12 cellular contexts compared by ENCODE assay signal in genomic region chr18:77066101-77066500, GRCh38.
A peak's percentile ranks its signal among the peaks of the same experiment; 100 is the strongest.
DNase-seq lines count a peak whose midpoint lies in the region; ATAC-seq, FAIRE-seq and TF ChIP-seq lines count a peak whose summit lies in the region.
"Had no signal": no experiment of that assay in that cellular context is flagged by ENCODE, and none has a peak within 500 bp of the region (broad histone marks: within the 10 kb centered on the region; RNA-seq: fewer than 3 reads in every experiment).

No MANE protein-coding gene starts in this region.

- H3K4me3 Mint-ChIP-seq in naive B cell (peak overlapping the region in 4 of 8 donors; percentile 15 to 83 (median 73)), H9 (no peak overlapping the region)

- CTCF ChIA-PET in A549 (lab: Yijun Ruan, JAX), result interaction anchor here (4.3 kb wide), 1 partner anchor 145 kb away, joined by 24 read pairs; no protein-coding TSS in a partner anchor

- FAIRE-seq in A549 (lab: Jason Lieb, UNC) (no peak), GM12892 (lab: Jason Lieb, UNC) (peak; percentile 48)

- H3K4me2 ChIP-seq in A549, result peak overlapping the region; percentile 71
- no peak overlapping the region for H3K4me2 ChIP-seq in H9 (ENCODE audit: insufficient read depth, insufficient read length, low read length)

- H3K79me2 ChIP-seq in H9 (ENCODE audit: insufficient read depth, low read length), result no peaks in the 10 kb centered on the region

- no peaks in the 10 kb centered on the region for H4K20me1 ChIP-seq in H9 (ENCODE audit: control insufficient read depth, insufficient read depth, insufficient read length)

- H3K4me1 Mint-ChIP-seq in naive B cell (peaks cover 66 to 90% (median 76%) of the 10 kb centered on the region in 3 donors), H9 (peaks cover 28 to 38% of the 10 kb centered on the region in 2 experiments)

- no peak overlapping the region for H2AK5ac ChIP-seq in H9 (ENCODE audit: insufficient read length, low read length)

- peaks cover 10% of the 10 kb centered on the region for H3K36me3 ChIP-seq in adipocyte (ENCODE audit: control insufficient read depth, insufficient read depth, low read length, severe bottlenecking)
- H3K36me3 ChIP-seq: SJCRH30 had no signal

- H2BK12ac ChIP-seq in H9 (ENCODE audit: insufficient read length, low read depth, low read length), result no peak overlapping the region

- H3K36me3 Mint-ChIP-seq in naive B cell (peaks cover 0 to 30% of the 10 kb centered on the region in 2 donors), H9 (ENCODE audit: insufficient read depth in 1 of 3, low read depth in 3 of 3) (peaks cover 0 to 5% (median 0%) of the 10 kb centered on the region in 3 experiments; a peak in 2 of 7 replicates)

- H3K14ac ChIP-seq in H9 (ENCODE audit: insufficient read depth, low read length), result no peak overlapping the region

- no peak for TF ChIP-seq EP300 in A549 (IDR thresholded peaks at IDR 0.05)

- H3K27ac Mint-ChIP-seq in naive B cell (peak overlapping the region; percentile 96 to 100 (median 97)), H9 (no peak overlapping the region)

- TF ChIP-seq CTCF in A549 (IDR thresholded peaks at IDR 0.05) (no peak), H9 (conservative IDR thresholded peaks at IDR 0.05) (no peak)

- no peaks in the 10 kb centered on the region for H3K27me3 ChIP-seq in adipocyte (replicated peaks; ENCODE audit: control insufficient read depth, insufficient read depth, low read length)
- no peaks in the 10 kb centered on the region for H3K27me3 ChIP-seq in H9 (ENCODE audit: insufficient read depth, low read length)
- H3K27me3 ChIP-seq: SJCRH30 had no signal

- TF ChIP-seq RAD21 in A549 (conservative IDR thresholded peaks at IDR 0.05 in 1 of 2, IDR thresholded peaks at IDR 0.05 in 1 of 2), result no peak

- no peak overlapping the region for H4K5ac ChIP-seq in H9 (ENCODE audit: insufficient read length, low read depth, low read length)

- POLR2A ChIA-PET in A549 (lab: Yijun Ruan, JAX), result interaction anchor here (1.0 to 1.4 kb wide), 2 partner anchors 11 to 36 kb away, joined by 4 to 8 read pairs; no protein-coding TSS in a partner anchor

- no peak overlapping the region for H2BK15ac ChIP-seq in H9 (ENCODE audit: low read depth, low read length)

- H3K4ac ChIP-seq in H9 (ENCODE audit: low read depth, low read length), result no peak overlapping the region

- 94% methylated on average over 9 of the region's 9 CpGs for WGBS in A549 (ENCODE audit: missing lambda C conversion rate)
- WGBS in H9 (ENCODE audit: extremely low coverage, insufficient read length, low lambda C conversion rate), result no CpG with 5 or more reads among the region's 9 CpGs

- peak overlapping the region; percentile 32 for H3K9ac ChIP-seq in adipocyte (ENCODE audit: low read length)
- no peak overlapping the region for H3K9ac ChIP-seq in H9 (ENCODE audit: extremely low read depth, insufficient read length, low read length)

- no peak overlapping the region for H3K56ac ChIP-seq in H9 (ENCODE audit: insufficient read length, low read depth, low read length)

- no peak overlapping the region for H2BK120ac ChIP-seq in H9 (ENCODE audit: low read depth, low read length, poor library complexity, severe bottlenecking)

- peak overlapping the region; percentile 92 to 95 for H3K27ac ChIP-seq in A549
- no peak overlapping the region for H3K27ac ChIP-seq in H9 (ENCODE audit: insufficient read length, low read depth, low read length)
- H3K27ac ChIP-seq: SJCRH30 had no signal

- H3K23me2 ChIP-seq in H9 (ENCODE audit: insufficient read length, low read depth, low read length, poor library complexity, severe bottlenecking), result no peaks in the 10 kb centered on the region

- H2BK5ac ChIP-seq in H9 (ENCODE audit: insufficient read length, low read length), result no peak overlapping the region

- H4K91ac ChIP-seq in H9 (ENCODE audit: insufficient read length, low read depth, low read length), result no peak overlapping the region

- DNase-seq in A549 (ENCODE audit: low read depth in 1 of 2, low spot score in 1 of 2), result no peak
- no peak for DNase-seq in GM12892 (ENCODE audit: insufficient read length)
- DNase-seq in adipocyte (ENCODE audit: low read depth), result no peak
- no peak for DNase-seq in naive B cell
- no peak for DNase-seq in NCI-H2171 treated with DMSO at 0.1 percent for 48 hours (lab: John Stamatoyannopoulos, UW)
- DNase-seq in foreskin melanocyte, result no peak
- no peak for DNase-seq in AG08395 (ENCODE audit: low spot score)
- DNase-seq in H9, result no peak
- DNase-seq: COR-L47, NCI-H1436 treated with DMSO at 0.1 percent for 48 hours, occipital lobe, SJCRH30 had no signal

- no peak overlapping the region for H4K8ac ChIP-seq in H9 (replicated peaks; ENCODE audit: insufficient read length, low read depth, low read length)

- H3K9me3 ChIP-seq in A549 (peaks cover 7% of the 10 kb centered on the region; the same call in 2 of the 3 replicates), adipocyte (ENCODE audit: control insufficient read depth, low read length) (no peaks in the 10 kb centered on the region), H9 (ENCODE audit: control insufficient read depth, low read depth, low read length) (no peaks in the 10 kb centered on the region)
- H3K9me3 ChIP-seq: SJCRH30 had no signal

- H3K23ac ChIP-seq in H9 (ENCODE audit: insufficient read length, low read depth, low read length), result no peak overlapping the region

- no peak overlapping the region for H2AFZ ChIP-seq in H9 (ENCODE audit: low read length)

- ATAC-seq in A549 (no peak), naive B cell (ENCODE audit: low read depth in 2 of 2) (no peak)

- H3K18ac ChIP-seq in H9 (ENCODE audit: insufficient read length, low read depth, low read length), result no peak overlapping the region

- H2BK20ac ChIP-seq in H9 (ENCODE audit: low read depth, low read length, poor library complexity, severe bottlenecking), result no peak overlapping the region

- no peaks in the 10 kb centered on the region for H3K79me1 ChIP-seq in H9 (ENCODE audit: insufficient read depth, low read depth, low read length, poor library complexity, severe bottlenecking)

- H3K27me3 Mint-ChIP-seq in naive B cell (no peaks in the 10 kb centered on the region), H9 (ENCODE audit: low read depth) (no peaks in the 10 kb centered on the region)

- TF ChIP-seq POLR2A in A549 (IDR thresholded peaks at IDR 0.05; ENCODE audit: low read length), result no peak
- no peak for TF ChIP-seq POLR2A in GM12892 (IDR thresholded peaks at IDR 0.05; ENCODE audit: low read depth, low read length)

- H3T11ph ChIP-seq in H9 (ENCODE audit: low read length), result no peak overlapping the region

- peaks cover 78% of the 10 kb centered on the region for H3K4me1 ChIP-seq in A549
- peaks cover 50% of the 10 kb centered on the region for H3K4me1 ChIP-seq in adipocyte (ENCODE audit: control insufficient read depth, insufficient read depth, low read length)
- H3K4me1 ChIP-seq in H9 (ENCODE audit: insufficient read depth, low read length), result no peaks in the 10 kb centered on the region; the same call in 1 of the 2 replicates
- H3K4me1 ChIP-seq: SJCRH30 had no signal

- H3K4me3 ChIP-seq in A549, result no peak overlapping the region
- H3K4me3 ChIP-seq in adipocyte (ENCODE audit: low read length), result no peak overlapping the region
- H3K4me3 ChIP-seq: SJCRH30 had no signal

- H3K9me3 Mint-ChIP-seq in naive B cell (peaks cover 0 to 8% (median 0%) of the 10 kb centered on the region in 7 donors), H9 (no peaks in the 10 kb centered on the region)

TF ChIP-seq in A549, 52 proteins besides CTCF, POLR2A, EP300 and RAD21 (continues in another document):
- TF ChIP-seq, protein P1, sequence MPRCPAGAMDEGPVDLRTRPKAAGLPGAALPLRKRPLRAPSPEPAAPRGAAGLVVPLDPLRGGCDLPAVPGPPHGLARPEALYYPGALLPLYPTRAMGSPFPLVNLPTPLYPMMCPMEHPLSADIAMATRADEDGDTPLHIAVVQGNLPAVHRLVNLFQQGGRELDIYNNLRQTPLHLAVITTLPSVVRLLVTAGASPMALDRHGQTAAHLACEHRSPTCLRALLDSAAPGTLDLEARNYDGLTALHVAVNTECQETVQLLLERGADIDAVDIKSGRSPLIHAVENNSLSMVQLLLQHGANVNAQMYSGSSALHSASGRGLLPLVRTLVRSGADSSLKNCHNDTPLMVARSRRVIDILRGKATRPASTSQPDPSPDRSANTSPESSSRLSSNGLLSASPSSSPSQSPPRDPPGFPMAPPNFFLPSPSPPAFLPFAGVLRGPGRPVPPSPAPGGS (IDR thresholded peaks at IDR 0.05), result no peak
- no peak for TF ChIP-seq FOXS1 (CRISPR knock-in tag; IDR thresholded peaks at IDR 0.05)
- no peak for TF ChIP-seq RARB (CRISPR knock-in tag; IDR thresholded peaks at IDR 0.05)
- TF ChIP-seq HOXA7 (CRISPR knock-in tag; IDR thresholded peaks at IDR 0.05), result no peak
- TF ChIP-seq ZSCAN20 (CRISPR knock-in tag; IDR thresholded peaks at IDR 0.05), result no peak
- no peak for TF ChIP-seq NR3C1 (IDR thresholded peaks at IDR 0.05)
- TF ChIP-seq CHD4 (IDR thresholded peaks at IDR 0.05; ENCODE audit: borderline replicate concordance), result no peak
- no peak for TF ChIP-seq FOSL2 (IDR thresholded peaks at IDR 0.05)
- no peak for TF ChIP-seq FOSL2 (CRISPR knock-in tag; IDR thresholded peaks at IDR 0.05)
- no peak for TF ChIP-seq ATOH8 (CRISPR knock-in tag; IDR thresholded peaks at IDR 0.05; ENCODE audit: low read depth)
- TF ChIP-seq MAZ (IDR thresholded peaks at IDR 0.05; ENCODE audit: borderline replicate concordance, low read depth, low read length), result no peak

Comparison
In these comparisons a context has a peak if more than half of its experiments do, and no peak if none do; other contexts are left out.
1. H3K27ac Mint-ChIP-seq: peak in naive B cell (6 of 6); none in H9 (0 of 3).